Comparison of ENCODE assay signal across 11 cellular contexts in the genomic region with DNA sequence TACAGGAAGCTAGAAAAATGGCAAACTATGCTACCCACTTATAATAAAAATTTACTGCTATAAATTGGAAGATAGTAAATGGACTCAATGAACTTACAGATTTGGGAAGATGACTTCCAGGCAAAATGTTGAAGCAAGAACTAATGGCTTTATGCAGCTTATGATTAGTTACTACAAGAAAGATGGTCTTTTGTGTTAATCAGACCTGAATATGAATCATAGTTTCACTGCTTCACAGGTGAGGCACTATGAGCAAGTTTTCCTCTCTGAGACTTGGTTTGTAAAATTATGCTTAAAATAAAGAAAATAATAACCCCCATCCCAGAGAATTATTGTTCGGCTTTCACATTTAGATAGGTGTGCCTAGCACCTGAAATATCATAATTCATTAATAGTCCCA. TPM values are rescaled to one million over a fixed set of nuclear protein-coding genes. Genes with fewer than 3 reads are reported as not detected.
"Had no signal": no experiment of that assay in that cellular context is flagged by ENCODE, and none has a peak within 500 bp of the region (broad histone marks: within the 10 kb centered on the region; RNA-seq: fewer than 3 reads in every experiment).

No MANE protein-coding gene starts in this region.

- DNase-seq: GM23248, GOT3, H7, HFFc6, IMR-90, KG1 had no signal

- H3K4me3 ChIP-seq: GM23248, HAP-1, K562 had no signal

- H3K27ac ChIP-seq: GM23248 had no signal

- H3K4me3 Mint-ChIP-seq: HFFc6 had no signal

- H3K36me3 ChIP-seq: HAP-1 had no signal

- H3K9me3 Mint-ChIP-seq: HFFc6 had no signal

- FAIRE-seq: HTR-8/SVneo, K562 had no signal

- H3K9me3 ChIP-seq: HAP-1 had no signal

- ATAC-seq: HCT116, K562 had no signal

- H3K27ac Mint-ChIP-seq: HFFc6 had no signal

- H3K4me1 ChIP-seq: HAP-1 had no signal

RNA-seq across cellular contexts. Expression of gene DCN, which starts 19.8 kb away (rescaled TPM):
- total RNA-seq: H7, HT-29 had no signal
